In the genomic region with DNA sequence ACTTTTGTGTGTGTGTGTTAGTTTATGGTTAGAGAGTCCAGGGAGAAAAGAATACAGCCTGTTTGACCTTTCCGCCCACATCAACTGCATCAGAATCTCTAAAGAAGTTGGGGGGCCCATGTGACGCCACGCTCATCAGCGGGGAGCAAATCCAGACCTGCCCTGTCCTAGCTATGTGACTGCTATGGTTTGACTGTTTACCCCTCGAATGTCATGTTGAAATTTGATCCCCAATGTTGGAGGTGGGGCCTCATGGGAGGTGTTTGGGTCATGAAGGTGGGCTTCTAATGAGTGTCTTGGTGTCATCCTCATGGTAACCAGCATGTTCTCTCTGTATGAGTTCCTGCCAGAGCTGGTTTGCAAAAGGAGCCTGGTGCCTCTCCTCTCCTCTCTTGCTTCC, we compare ENCODE assay signal across 29 cellular contexts.
"Had no signal": no experiment of that assay in that cellular context is flagged by ENCODE, and none has a peak within 500 bp of the region (broad histone marks: within the 10 kb centered on the region; RNA-seq: fewer than 3 reads in every experiment).

No MANE protein-coding gene starts in this region.

- H3K9me3 ChIP-seq: Peyer's patch, SJSA1, SK-N-SH had no signal

- H3K36me3 ChIP-seq: Peyer's patch, SJSA1 had no signal

- H3K4me1 ChIP-seq: Peyer's patch had no signal

- DNase-seq: activated CD4-positive, alpha-beta memory T cell treated with anti-CD3 and anti-CD28 coated beads, Interleukin-2, amount 10 ng/mL, durations not matched to agents 7 days and 5 days; activated CD4-positive, alpha-beta T cell treated with anti-CD3 and anti-CD28 coated beads for 4 hours; activated CD4-positive, CD25-positive, alpha-beta regulatory T cell treated with anti-CD3 and anti-CD28 coated beads, Interleukin-2, amount 50 U/mL, for 72 hours; activated CD8-positive, alpha-beta memory T cell treated with anti-CD3 and anti-CD28 coated beads for 24 hours; activated CD8-positive, alpha-beta memory T cell treated with anti-CD3 and anti-CD28 coated beads, Interleukin-2, amount 10 ng/mL, durations not matched to agents 7 days and 5 days; activated CD8-positive, alpha-beta memory T cell treated with anti-CD3 and anti-CD28 coated beads, Interleukin-2, amount 50 U/mL, for 48 hours; activated effector memory CD4-positive, alpha-beta T cell treated with Interleukin-2 at 50 U/mL for 16 hours; activated naive CD4-positive, alpha-beta T cell treated with anti-CD3 and anti-CD28 coated beads, Interleukin-2, amount 10 ng/mL, durations not matched to agents 7 days and 5 days; activated naive CD8-positive, alpha-beta T cell treated with anti-CD3 and anti-CD28 coated beads, Interleukin-2, amount 50 U/mL, for 24 hours; activated T-cell treated with anti-CD3 and anti-CD28 coated beads, Interleukin-2, amount 50 U/mL, for 48 hours; anterior cingulate cortex; caudate nucleus; cerebellar nuclear complex; KG1; NCI-H1092 treated with DMSO at 0.1 percent for 48 hours; NCI-H1417; NCI-H146; NCI-H187; NCI-H2029 treated with DMSO at 0.1 percent for 48 hours; NCI-H2107; NCI-H345; NCI-H526 treated with DMSO at 0.1 percent for 48 hours; NK-92 treated with Interleukin-12 subunit alpha and Interleukin-12 subunit beta, amount 100 ng/mL, for 24 hours; PC-3; Peyer's patch; RPMI8226; SHP77 treated with DMSO at 0.1 percent for 48 hours; SK-N-SH had no signal

- H3K27ac ChIP-seq: Peyer's patch, SJSA1 had no signal

- H3K27me3 ChIP-seq: Peyer's patch, SJSA1 had no signal

- H3K4me3 ChIP-seq: Peyer's patch, SJSA1 had no signal
